In genomic region chr7:139426258-139427028, GRCh38 we compare ENCODE assay signal across 18 cellular contexts. TPM values are rescaled to one million over a fixed set of nuclear protein-coding genes. Genes with fewer than 3 reads are reported as not detected.
DNase-seq lines count a peak whose midpoint lies in the region; ATAC-seq and TF ChIP-seq lines count a peak whose summit lies in the region.
"Had no signal": no experiment of that assay in that cellular context is flagged by ENCODE, and none has a peak within 500 bp of the region (broad histone marks: within the 10 kb centered on the region; RNA-seq: fewer than 3 reads in every experiment).

No MANE protein-coding gene starts in this region.

- peaks cover 70% of the 10 kb centered on the region for H3K36me3 Mint-ChIP-seq in activated T-helper 17 cell treated with anti-CD3 and anti-CD28 coated beads, Interleukin-2, amount 50 U/mL, for 72 hours (ENCODE audit: low read depth)
- peaks cover 15% of the 10 kb centered on the region for H3K36me3 Mint-ChIP-seq in endothelial cell (ENCODE audit: low read depth, unreplicated experiment)
- H3K36me3 Mint-ChIP-seq in stimulated activated naive B cell treated with anti-CD40 and anti-IgM and Interleukin-4, amounts not matched to agents 10 μg/mL and 1 μg/mL and 100 μg/mL, for 72 hours: peaks cover 21 to 45% of the 10 kb centered on the region in 2 donors

- peaks cover 2% of the 10 kb centered on the region for H3K4me1 ChIP-seq in right cardiac atrium (ENCODE audit: control insufficient read depth, insufficient read depth, low read length)

- H3K9me3 ChIP-seq in right cardiac atrium (ENCODE audit: control insufficient read depth, low read length): no peaks in the 10 kb centered on the region
- H3K9me3 ChIP-seq: BLaER1 treated with 17β-estradiol and CSF1 and Interleukin-3, amounts not matched to agents 10 nM and 100 nM; body of pancreas; thoracic aorta had no signal

- TF ChIP-seq CTCF in endothelial cell (IDR thresholded peaks at IDR 0.05; ENCODE audit: unreplicated experiment): no peak

- peak overlapping the region; percentile 26 for H3K27ac ChIP-seq in right cardiac atrium (ENCODE audit: low read length)
- H3K27ac ChIP-seq: BLaER1 treated with 17β-estradiol and CSF1 and Interleukin-3, amounts not matched to agents 10 nM and 100 nM; body of pancreas had no signal

- 86% methylated on average over 12 of the region's 12 CpGs for WGBS in right cardiac atrium

- H3K9me3 Mint-ChIP-seq in activated T-helper 17 cell treated with anti-CD3 and anti-CD28 coated beads, Interleukin-2, amount 50 U/mL, for 72 hours: no peaks in the 10 kb centered on the region
- H3K9me3 Mint-ChIP-seq in endothelial cell (ENCODE audit: unreplicated experiment): no peaks in the 10 kb centered on the region
- H3K9me3 Mint-ChIP-seq in stimulated activated naive B cell treated with anti-CD40 and anti-IgM and Interleukin-4, amounts not matched to agents 10 μg/mL and 1 μg/mL and 100 μg/mL, for 72 hours: no peaks in the 10 kb centered on the region
- H3K9me3 Mint-ChIP-seq: activated CD4-positive, alpha-beta memory T cell treated with anti-CD3 and anti-CD28 coated beads, Interleukin-2, amount 10 ng/mL, durations not matched to agents 7 days and 5 days; IgD-negative memory B cell had no signal

- no peak overlapping the region for H3K4me3 ChIP-seq in right cardiac atrium (ENCODE audit: low read length)
- H3K4me3 ChIP-seq: BLaER1 treated with 17β-estradiol and CSF1 and Interleukin-3, amounts not matched to agents 10 nM and 100 nM; body of pancreas; thoracic aorta had no signal

- intact Hi-C loops in right cardiac atrium (cut with DNase I): no loop called here

- peak; percentile 46 for DNase-seq in Ammon's horn (ENCODE audit: low spot score)
- DNase-seq in right cardiac atrium: no peak
- DNase-seq in endothelial cell (ENCODE audit: low spot score): no peak
- no peak for DNase-seq in stimulated activated naive B cell treated with anti-CD40 and anti-IgM and Interleukin-4, amounts not matched to agents 10 μg/mL and 1 μg/mL and 100 μg/mL, for 72 hours
- no peak for DNase-seq in activated CD4-positive, alpha-beta T cell treated with anti-CD3 and anti-CD28 coated beads, Interleukin-2, amount 50 U/mL, for 48 hours
- DNase-seq: activated CD4-positive, alpha-beta memory T cell treated with anti-CD3 and anti-CD28 coated beads, Interleukin-2, amount 10 ng/mL, durations not matched to agents 7 days and 5 days; activated effector memory CD4-positive, alpha-beta T cell treated with Interleukin-2 at 50 U/mL for 16 hours; body of pancreas; effector CD4-positive, alpha-beta T cell; NCI-H1436 treated with DMSO at 0.1 percent for 48 hours; stimulated activated CD4-positive, alpha-beta T cell treated with anti-CD3 and anti-CD28 coated beads, Interleukin-15, amount 100 ng/mL, for 24 hours had no signal

- TF ChIP-seq POLR2A in GM18505 (IDR thresholded peaks at IDR 0.05; ENCODE audit: borderline replicate concordance, extremely low read depth, insufficient read depth, insufficient read length): peak; percentile 17

- no peaks in the 10 kb centered on the region for H3K4me1 Mint-ChIP-seq in activated T-helper 17 cell treated with anti-CD3 and anti-CD28 coated beads, Interleukin-2, amount 50 U/mL, for 72 hours
- H3K4me1 Mint-ChIP-seq in endothelial cell (ENCODE audit: unreplicated experiment): no peaks in the 10 kb centered on the region
- H3K4me1 Mint-ChIP-seq in stimulated activated naive B cell treated with anti-CD40 and anti-IgM and Interleukin-4, amounts not matched to agents 10 μg/mL and 1 μg/mL and 100 μg/mL, for 72 hours: no peaks in the 10 kb centered on the region
- H3K4me1 Mint-ChIP-seq: activated CD4-positive, alpha-beta memory T cell treated with anti-CD3 and anti-CD28 coated beads, Interleukin-2, amount 10 ng/mL, durations not matched to agents 7 days and 5 days had no signal

- ATAC-seq in GM18505 (IDR thresholded peaks at IDR 0.05; ENCODE audit: unreplicated experiment) (no peak), right cardiac atrium (peak; percentile 33 to 41), HG03175 (IDR thresholded peaks at IDR 0.05; ENCODE audit: unreplicated experiment) (no peak)
- ATAC-seq in activated T-helper 17 cell treated with anti-CD3 and anti-CD28 coated beads, Interleukin-2, amount 50 U/mL, for 72 hours (replicated peaks): no peak
- ATAC-seq in stimulated activated naive B cell treated with anti-CD40 and anti-IgM and Interleukin-4, amounts not matched to agents 10 μg/mL and 1 μg/mL and 100 μg/mL, for 72 hours (replicated peaks): no peak
- ATAC-seq: body of pancreas had no signal

- H3K27me3 Mint-ChIP-seq in activated T-helper 17 cell treated with anti-CD3 and anti-CD28 coated beads, Interleukin-2, amount 50 U/mL, for 72 hours: no peaks in the 10 kb centered on the region
- H3K27me3 Mint-ChIP-seq in endothelial cell (ENCODE audit: unreplicated experiment): no peaks in the 10 kb centered on the region
- no peaks in the 10 kb centered on the region for H3K27me3 Mint-ChIP-seq in stimulated activated naive B cell treated with anti-CD40 and anti-IgM and Interleukin-4, amounts not matched to agents 10 μg/mL and 1 μg/mL and 100 μg/mL, for 72 hours
- H3K27me3 Mint-ChIP-seq: activated CD4-positive, alpha-beta memory T cell treated with anti-CD3 and anti-CD28 coated beads, Interleukin-2, amount 10 ng/mL, durations not matched to agents 7 days and 5 days; IgD-negative memory B cell had no signal

- no peak overlapping the region for H3K4me3 Mint-ChIP-seq in activated T-helper 17 cell treated with anti-CD3 and anti-CD28 coated beads, Interleukin-2, amount 50 U/mL, for 72 hours
- no peak overlapping the region for H3K4me3 Mint-ChIP-seq in endothelial cell (ENCODE audit: unreplicated experiment)
- H3K4me3 Mint-ChIP-seq in stimulated activated naive B cell treated with anti-CD40 and anti-IgM and Interleukin-4, amounts not matched to agents 10 μg/mL and 1 μg/mL and 100 μg/mL, for 72 hours: no peak overlapping the region
- H3K4me3 Mint-ChIP-seq: activated CD4-positive, alpha-beta memory T cell treated with anti-CD3 and anti-CD28 coated beads, Interleukin-2, amount 10 ng/mL, durations not matched to agents 7 days and 5 days; IgD-negative memory B cell had no signal

- no peaks in the 10 kb centered on the region for H3K27me3 ChIP-seq in right cardiac atrium (ENCODE audit: control insufficient read depth, insufficient read depth)
- H3K27me3 ChIP-seq: BLaER1 treated with 17β-estradiol and CSF1 and Interleukin-3, amounts not matched to agents 10 nM and 100 nM; body of pancreas had no signal

- H3K27ac Mint-ChIP-seq in activated T-helper 17 cell treated with anti-CD3 and anti-CD28 coated beads, Interleukin-2, amount 50 U/mL, for 72 hours: peak overlapping the region; percentile 46
- H3K27ac Mint-ChIP-seq in endothelial cell (ENCODE audit: unreplicated experiment): no peak overlapping the region
- H3K27ac Mint-ChIP-seq in stimulated activated naive B cell treated with anti-CD40 and anti-IgM and Interleukin-4, amounts not matched to agents 10 μg/mL and 1 μg/mL and 100 μg/mL, for 72 hours: no peak overlapping the region
- H3K27ac Mint-ChIP-seq: activated CD4-positive, alpha-beta memory T cell treated with anti-CD3 and anti-CD28 coated beads, Interleukin-2, amount 10 ng/mL, durations not matched to agents 7 days and 5 days; IgD-negative memory B cell had no signal

RNA-seq across cellular contexts. Expression of gene KLRG2, which starts 57.0 kb away (rescaled TPM):
- total RNA-seq in activated T-helper 17 cell treated with anti-CD3 and anti-CD28 coated beads, Interleukin-2, amount 50 U/mL, for 72 hours: not detected
- total RNA-seq in right cardiac atrium (not detected), endothelial cell (ENCODE audit: unreplicated experiment) (0.23 TPM)
- not detected for polyA plus RNA-seq in right cardiac atrium
- total RNA-seq: activated CD4-positive, alpha-beta memory T cell treated with anti-CD3 and anti-CD28 coated beads, Interleukin-2, amount 10 ng/mL, durations not matched to agents 7 days and 5 days; frontal cortex; thoracic aorta had no signal
- polyA plus RNA-seq: IgD-negative memory B cell had no signal

Comparison
In these comparisons a context has a peak if more than half of its experiments do, and no peak if none do; other contexts are left out.
1. ATAC-seq: peak in right cardiac atrium (2 of 2); none in GM18505 (single experiment), activated T-helper 17 cell treated with anti-CD3 and anti-CD28 coated beads, Interleukin-2, amount 50 U/mL, for 72 hours (single experiment), HG03175 (single experiment) and stimulated activated naive B cell treated with anti-CD40 and anti-IgM and Interleukin-4, amounts not matched to agents 10 μg/mL and 1 μg/mL and 100 μg/mL, for 72 hours (0 of 2).